Comparison of ENCODE assay signal across 30 cellular contexts in the genomic region with DNA sequence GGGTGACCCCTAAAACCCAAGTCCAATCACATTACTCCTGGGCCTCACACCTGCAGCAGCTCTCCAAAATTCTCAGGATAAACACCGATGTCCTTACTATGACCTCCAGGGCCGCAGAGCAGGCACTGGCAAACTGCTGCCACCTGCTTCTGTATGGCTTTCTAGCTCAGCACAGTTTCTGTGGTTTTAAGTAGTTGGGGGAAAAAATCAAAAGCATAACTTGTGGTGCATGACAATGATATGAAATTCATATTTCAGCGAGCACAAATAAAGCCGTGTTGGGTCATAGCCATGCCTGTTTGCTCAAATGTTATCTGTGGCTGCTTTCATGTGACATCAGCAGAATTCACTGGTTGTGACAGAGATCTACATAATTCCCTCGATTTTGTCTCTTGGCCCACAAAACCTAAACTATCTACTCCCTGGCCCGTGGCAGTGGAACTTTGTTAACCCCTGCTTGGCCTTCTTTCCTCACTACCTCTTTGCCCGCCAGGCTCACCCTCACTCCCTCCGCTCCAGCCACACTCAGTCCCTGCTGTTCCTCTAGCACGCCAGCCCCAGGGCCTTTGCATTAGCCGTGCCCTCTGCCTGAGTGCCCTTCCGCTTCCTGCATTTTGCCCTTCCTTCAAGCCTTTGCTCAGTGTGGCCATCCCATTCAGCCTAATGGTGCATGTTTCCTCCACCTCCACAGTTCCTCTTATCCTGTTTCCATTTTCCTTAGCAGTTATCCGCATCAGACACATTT.
"Had no signal": no experiment of that assay in that cellular context is flagged by ENCODE, and none has a peak within 500 bp of the region (broad histone marks: within the 10 kb centered on the region; RNA-seq: fewer than 3 reads in every experiment).

No MANE protein-coding gene starts in this region.

- H3K27ac Mint-ChIP-seq: activated naive CD4-positive, alpha-beta T cell treated with anti-CD3 and anti-CD28 coated beads for 36 hours; activated T-helper 1 cell treated with anti-CD3 and anti-CD28 coated beads, Interleukin-12 subunit alpha, Interleukin-12 subunit beta, Interleukin-2, Interleukin-4 antibody, amounts not matched to agents 30 ng/mL and 10 ng/mL and 1 ng/mL, durations not matched to agents 14 hours and 24 hours and 36 hours; effector memory CD8-positive, alpha-beta T cell; mesothelial cell of epicardium; naive thymus-derived CD8-positive, alpha-beta T cell had no signal

- ATAC-seq: activated CD4-positive, CD25-positive, alpha-beta regulatory T cell treated with anti-CD3 and anti-CD28 coated beads, Interleukin-2, amount 50 U/mL, for 24 hours; effector memory CD8-positive, alpha-beta T cell; gastrocnemius medialis; left cardiac atrium; naive thymus-derived CD8-positive, alpha-beta T cell; right lobe of liver; stimulated activated naive CD8-positive, alpha-beta T cell treated with anti-CD3 and anti-CD28 coated beads, Interleukin-15, Interleukin-2, amounts not matched to agents 100 U/mL and 50 U/mL, for 24 hours had no signal

- H3K27me3 ChIP-seq: brain microvascular endothelial cell, right lobe of liver, testis, transverse colon had no signal

- H3K9me3 Mint-ChIP-seq: effector memory CD8-positive, alpha-beta T cell had no signal

- H3K4me3 Mint-ChIP-seq: activated naive CD4-positive, alpha-beta T cell treated with anti-CD3 and anti-CD28 coated beads for 36 hours; activated T-helper 1 cell treated with anti-CD3 and anti-CD28 coated beads, Interleukin-12 subunit alpha, Interleukin-12 subunit beta, Interleukin-2, Interleukin-4 antibody, amounts not matched to agents 30 ng/mL and 10 ng/mL and 1 ng/mL, durations not matched to agents 14 hours and 24 hours and 36 hours; effector memory CD8-positive, alpha-beta T cell; mesothelial cell of epicardium; naive thymus-derived CD8-positive, alpha-beta T cell; neural crest cell had no signal

- H3K4me1 ChIP-seq: right lobe of liver had no signal

- H3K36me3 Mint-ChIP-seq: naive thymus-derived CD8-positive, alpha-beta T cell had no signal

- H3K4me3 ChIP-seq: gastrocnemius medialis, right lobe of liver, skin epidermis, testis, transverse colon had no signal

- H3K4me1 Mint-ChIP-seq: naive thymus-derived CD8-positive, alpha-beta T cell had no signal

- H3K36me3 ChIP-seq: brain microvascular endothelial cell, gastrocnemius medialis, right lobe of liver, transverse colon, WERI-Rb-1 had no signal

- DNase-seq: activated CD4-positive, alpha-beta T cell treated with anti-CD3 and anti-CD28 coated beads for 48 hours; activated CD4-positive, alpha-beta T cell treated with anti-CD3 and anti-CD28 coated beads, Interleukin-2, amount 50 U/mL, for 48 hours; activated CD8-positive, alpha-beta memory T cell treated with anti-CD3 and anti-CD28 coated beads for 24 hours; activated effector memory CD4-positive, alpha-beta T cell treated with anti-CD3 and anti-CD28 coated beads, Interleukin-2, amount 50 U/mL, for 16 hours; activated naive CD4-positive, alpha-beta T cell treated with anti-CD3 and anti-CD28 coated beads for 36 hours; activated T-cell treated with anti-CD3 and anti-CD28 coated beads, Interleukin-2, amount 50 U/mL, for 1 hour; amniotic stem cell; brain microvascular endothelial cell; caudate nucleus; cortex of kidney; effector memory CD8-positive, alpha-beta T cell; erythroblast; gastrocnemius medialis; glutamatergic neuron; islet precursor cell; left cardiac atrium; naive thymus-derived CD8-positive, alpha-beta T cell; nucleus accumbens; right lobe of liver; stimulated activated CD4-positive, alpha-beta T cell treated with anti-CD3 and anti-CD28 coated beads, Interleukin-12 subunit alpha, Interleukin-12 subunit beta, amount 100 ng/mL, for 4 hours; stimulated activated CD4-positive, alpha-beta T cell treated with anti-CD3 and anti-CD28 coated beads, Interleukin-4, amount 100 ng/mL, for 1 hour; stimulated activated naive CD8-positive, alpha-beta T cell treated with anti-CD3 and anti-CD28 coated beads, Interleukin-15, Interleukin-2, amounts not matched to agents 100 U/mL and 50 U/mL, for 24 hours; testis; transverse colon; WERI-Rb-1 had no signal

- H3K27ac ChIP-seq: brain microvascular endothelial cell, gastrocnemius medialis, right lobe of liver, skin epidermis, testis, transverse colon, WERI-Rb-1 had no signal

- H3K9me3 ChIP-seq: gastrocnemius medialis, right lobe of liver, testis, transverse colon had no signal
